21 cellular contexts compared by ENCODE assay signal in genomic region chr21:38136201-38136600, GRCh38.
DNase-seq lines count a peak whose midpoint lies in the region; ATAC-seq and TF ChIP-seq lines count a peak whose summit lies in the region.
"Had no signal": no experiment of that assay in that cellular context is flagged by ENCODE, and none has a peak within 500 bp of the region (broad histone marks: within the 10 kb centered on the region; RNA-seq: fewer than 3 reads in every experiment).

No MANE protein-coding gene starts in this region.

- TF ChIP-seq CTCF in astrocyte of the cerebellum (IDR thresholded peaks at IDR 0.05; ENCODE audit: low read depth, low read length, missing control alignments) = no peak

- DNase-seq in AG20443 (ENCODE audit: low spot score) (peak; percentile 21), NCI-H1105 (lab: John Stamatoyannopoulos, UW) (peak; percentile 44), astrocyte of the cerebellum (ENCODE audit: low read depth) (peak; percentile 6), iris pigment epithelial cell (ENCODE audit: low read depth) (peak; percentile 16), nucleus accumbens (lab: John Stamatoyannopoulos, UW) (no peak), NCI-H2171 (lab: John Stamatoyannopoulos, UW) (no peak), GF-D8 (lab: John Stamatoyannopoulos, UW) (no peak)
- DNase-seq: activated CD4-positive, alpha-beta T cell treated with anti-CD3 and anti-CD28 coated beads for 1 hour; CD4-positive, CD25-positive, alpha-beta regulatory T cell; glutamatergic neuron; left ventricle myocardium superior; MG63; NCI-H1930; NCI-H82; Peyer's patch; retina; SK-N-SH; stimulated activated CD4-positive, alpha-beta T cell treated with anti-CD3 and anti-CD28 coated beads, Interleukin-12 subunit alpha, Interleukin-12 subunit beta, amount 100 ng/mL, for 4 hours; stimulated activated CD8-positive, alpha-beta memory T cell treated with anti-CD3 and anti-CD28 coated beads, Interleukin-4, amount 100 ng/mL, for 48 hours had no signal

- ATAC-seq in activated CD4-positive, CD25-positive, alpha-beta regulatory T cell treated with anti-CD3 and anti-CD28 coated beads, Interleukin-2, amount 50 U/mL, for 24 hours = no peak
- ATAC-seq: activated naive CD4-positive, alpha-beta T cell treated with anti-CD3 and anti-CD28 coated beads, Interleukin-2, amount 50 U/mL, for 72 hours; left ventricle myocardium superior had no signal

- in situ Hi-C loops in astrocyte of the cerebellum (cut with HindIII; ENCODE audit: low sequenced_read_pairs) = no loop called here

- H3K4me3 ChIP-seq in astrocyte of the cerebellum (ENCODE audit: low read depth, low read length) = no peak overlapping the region
- H3K4me3 ChIP-seq: MG63, Peyer's patch had no signal

Comparison
In these comparisons a context has a peak if more than half of its experiments do, and no peak if none do; other contexts are left out.
1. DNase-seq: peak in AG20443 (single experiment), NCI-H1105 (single experiment), astrocyte of the cerebellum (single experiment) and iris pigment epithelial cell (single experiment); none in nucleus accumbens (0 of 56), NCI-H2171 (single experiment) and GF-D8 (single experiment).